29 cellular contexts compared by ENCODE assay signal in genomic region chr10:16274911-16275310, GRCh38.
"Had no signal": no experiment of that assay in that cellular context is flagged by ENCODE, and none has a peak within 500 bp of the region (broad histone marks: within the 10 kb centered on the region; RNA-seq: fewer than 3 reads in every experiment).

No MANE protein-coding gene starts in this region.

- ATAC-seq: naive thymus-derived CD8-positive, alpha-beta T cell; natural killer cell treated with Interleukin-12 subunit alpha and Interleukin-12 subunit beta and Interleukin-15 and Interleukin-18, amount 100 ng/mL, for 72 hours; pancreas; psoas muscle; right cardiac atrium; right lobe of liver; stimulated activated memory B cell treated with anti-CD40 and anti-IgM and Interleukin-4, amounts not matched to agents 10 μg/mL and 1 μg/mL and 100 μg/mL, for 72 hours; stimulated activated naive CD8-positive, alpha-beta T cell treated with anti-CD3 and anti-CD28 coated beads, Interleukin-15, amount 100 ng/mL, for 72 hours; stimulated activated naive CD8-positive, alpha-beta T cell treated with anti-CD3 and anti-CD28 coated beads, Interleukin-15, Interleukin-2, amounts not matched to agents 100 U/mL and 50 U/mL, for 24 hours; upper lobe of right lung had no signal

- H3K4me1 Mint-ChIP-seq: naive thymus-derived CD8-positive, alpha-beta T cell; neural crest cell; stimulated activated memory B cell treated with anti-CD40 and anti-IgM and Interleukin-4, amounts not matched to agents 10 μg/mL and 1 μg/mL and 100 μg/mL, for 72 hours; stimulated activated naive CD8-positive, alpha-beta T cell treated with anti-CD3 and anti-CD28 coated beads, Interleukin-15, amount 100 ng/mL, for 72 hours had no signal

- H3K36me3 ChIP-seq: neutrophil, pancreas, right lobe of liver, sigmoid colon, spleen, suprapubic skin, tibial artery, transverse colon, upper lobe of right lung, vagina had no signal

- H3K36me3 Mint-ChIP-seq: naive thymus-derived CD8-positive, alpha-beta T cell; natural killer cell treated with Interleukin-12 subunit alpha and Interleukin-12 subunit beta and Interleukin-15 and Interleukin-18, amount 100 ng/mL, for 72 hours; stimulated activated memory B cell treated with anti-CD40 and anti-IgM and Interleukin-4, amounts not matched to agents 10 μg/mL and 1 μg/mL and 100 μg/mL, for 72 hours; type B pancreatic cell had no signal

- H3K9me3 Mint-ChIP-seq: neural crest cell, type B pancreatic cell had no signal

- H3K27ac ChIP-seq: neutrophil, pancreas, psoas muscle, right lobe of liver, sigmoid colon, spleen, suprapubic skin, testis, tibial artery, transverse colon, upper lobe of right lung, vagina had no signal

- H3K4me3 Mint-ChIP-seq: naive thymus-derived CD8-positive, alpha-beta T cell; natural killer cell treated with Interleukin-12 subunit alpha and Interleukin-12 subunit beta and Interleukin-15 and Interleukin-18, amount 100 ng/mL, for 72 hours; nephron progenitor cell; neural crest cell; stimulated activated memory B cell treated with anti-CD40 and anti-IgM and Interleukin-4, amounts not matched to agents 10 μg/mL and 1 μg/mL and 100 μg/mL, for 72 hours; stimulated activated naive CD8-positive, alpha-beta T cell treated with anti-CD3 and anti-CD28 coated beads, Interleukin-15, amount 100 ng/mL, for 72 hours; type B pancreatic cell had no signal

- H3K27ac Mint-ChIP-seq: naive thymus-derived CD8-positive, alpha-beta T cell; natural killer cell treated with Interleukin-12 subunit alpha and Interleukin-12 subunit beta and Interleukin-15 and Interleukin-18, amount 100 ng/mL, for 72 hours; nephron progenitor cell; stimulated activated memory B cell treated with anti-CD40 and anti-IgM and Interleukin-4, amounts not matched to agents 10 μg/mL and 1 μg/mL and 100 μg/mL, for 72 hours; stimulated activated naive CD8-positive, alpha-beta T cell treated with anti-CD3 and anti-CD28 coated beads, Interleukin-15, amount 100 ng/mL, for 72 hours; type B pancreatic cell had no signal

- H3K9me3 ChIP-seq: neutrophil, pancreas, psoas muscle, sigmoid colon, suprapubic skin, testis, tibial artery, transverse colon, upper lobe of right lung, vagina had no signal

- DNase-seq: naive thymus-derived CD8-positive, alpha-beta T cell; nephron progenitor cell; nucleus accumbens; pancreas; psoas muscle; right cardiac atrium; right lobe of liver; sigmoid colon; small intestine; spleen; stimulated activated CD4-positive, alpha-beta T cell treated with anti-CD3 and anti-CD28 coated beads, Interleukin-12 subunit alpha, Interleukin-12 subunit beta, amount 100 ng/mL, for 4 hours; stimulated activated CD4-positive, alpha-beta T cell treated with anti-CD3 and anti-CD28 coated beads, Interleukin-1b, Interleukin-23, amount 100 ng/mL, for 48 hours; stimulated activated CD4-positive, alpha-beta T cell treated with anti-CD3 and anti-CD28 coated beads, Interleukin-4, amount 100 ng/mL, for 1 hour; stimulated activated CD4-positive, alpha-beta T cell treated with anti-CD3 and anti-CD28 coated beads, Interleukin-4, amount 100 ng/mL, for 4 hours; stimulated activated CD8-positive, alpha-beta memory T cell treated with anti-CD3 and anti-CD28 coated beads, Interleukin-4, amount 100 ng/mL, for 48 hours; stimulated activated naive CD4-positive, alpha-beta T cell; stimulated activated naive CD8-positive, alpha-beta T cell treated with anti-CD3 and anti-CD28 coated beads, Interleukin-15, amount 100 ng/mL, for 72 hours; stimulated activated naive CD8-positive, alpha-beta T cell treated with anti-CD3 and anti-CD28 coated beads, Interleukin-15, Interleukin-2, amounts not matched to agents 100 U/mL and 50 U/mL, for 24 hours; testis; tibial artery; transverse colon; upper lobe of right lung had no signal

- H3K27me3 ChIP-seq: neutrophil, pancreas, right lobe of liver, sigmoid colon, spleen, suprapubic skin, testis, tibial artery, transverse colon, upper lobe of right lung, vagina had no signal

- H3K27me3 Mint-ChIP-seq: stimulated activated memory B cell treated with anti-CD40 and anti-IgM and Interleukin-4, amounts not matched to agents 10 μg/mL and 1 μg/mL and 100 μg/mL, for 72 hours; type B pancreatic cell had no signal

- H3K4me3 ChIP-seq: pancreas, psoas muscle, right lobe of liver, sigmoid colon, spleen, suprapubic skin, testis, tibial artery, transverse colon, upper lobe of right lung, vagina had no signal

- H3K4me1 ChIP-seq: pancreas, psoas muscle, right lobe of liver, sigmoid colon, spleen, suprapubic skin, testis, tibial artery, transverse colon, upper lobe of right lung, vagina had no signal
